Comparison of ENCODE assay signal across 11 cellular contexts in the genomic region with DNA sequence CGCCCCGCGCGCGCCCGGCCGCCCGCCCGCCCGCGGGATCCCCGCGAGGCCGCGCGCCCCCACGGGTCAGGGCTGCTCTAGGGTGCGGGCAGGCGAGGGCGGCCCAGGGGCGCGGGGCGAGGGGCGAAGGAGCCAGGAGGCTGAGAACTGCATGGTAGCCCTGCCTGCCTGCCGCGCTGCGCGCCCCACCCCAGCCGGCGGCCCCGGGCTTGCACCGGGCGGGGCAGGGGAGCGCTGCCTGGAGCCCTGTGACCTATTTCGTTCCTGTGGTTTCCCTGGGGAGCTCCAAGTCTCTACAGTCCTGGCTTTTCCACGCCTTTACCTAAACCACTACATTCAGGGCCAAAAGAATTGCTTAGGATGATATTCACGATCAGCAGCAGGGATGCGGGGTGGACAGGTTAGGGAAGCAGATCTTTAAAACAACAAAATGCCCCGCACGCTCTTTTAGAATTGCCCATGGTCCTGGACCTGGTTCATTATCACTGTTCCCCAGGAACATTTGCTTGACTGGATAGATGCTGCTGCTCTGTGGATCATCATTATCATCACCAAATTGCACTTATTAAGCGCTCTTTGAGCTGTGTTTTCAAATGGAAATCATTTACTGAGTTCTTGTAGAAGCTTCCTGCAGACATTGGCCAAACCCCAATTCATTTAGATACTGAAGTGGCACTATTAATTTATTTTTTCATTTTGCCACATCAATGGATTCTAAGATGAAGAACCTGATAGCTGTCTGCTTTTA. TPM values are rescaled to one million over a fixed set of nuclear protein-coding genes. Genes with fewer than 3 reads are reported as not detected.
A peak's percentile ranks its signal among the peaks of the same experiment; 100 is the strongest.
DNase-seq lines count a peak whose midpoint lies in the region; ATAC-seq, FAIRE-seq and TF ChIP-seq lines count a peak whose summit lies in the region.
"Had no signal": no experiment of that assay in that cellular context is flagged by ENCODE, and none has a peak within 500 bp of the region (broad histone marks: within the 10 kb centered on the region; RNA-seq: fewer than 3 reads in every experiment).

No MANE protein-coding gene starts in this region.

- H3K4me3 ChIP-seq in Panc1 (ENCODE audit: low read depth in 2 of 2, low read length in 2 of 2) (peak overlapping the region in 1 of 2 experiments; percentile 15; a peak in 2 of 4 replicates), gastroesophageal sphincter (peak overlapping the region in 1 of 2 donors; percentile 46), psoas muscle (peak overlapping the region; percentile 47)

- DNase-seq in NCI-H1694 treated with DMSO at 0.1 percent for 48 hours (lab: John Stamatoyannopoulos, UW) (peak; percentile 4), NCI-H1694 (lab: John Stamatoyannopoulos, UW) (no peak), Panc1 (ENCODE audit: low read depth, low spot score) (no peak), psoas muscle (no peak), pons (ENCODE audit: low spot score) (no peak), H54 (ENCODE audit: insufficient read length, low spot score) (no peak), SIG-M5 (lab: John Stamatoyannopoulos, UW) (no peak)
- DNase-seq: ACHN, amniotic stem cell had no signal

- H3K4me1 ChIP-seq in Panc1 (ENCODE audit: control insufficient read depth, insufficient read depth, low read length) (no peaks in the 10 kb centered on the region; the same call in 1 of the 2 replicates), gastroesophageal sphincter (peaks cover 0 to 18% (median 10%) of the 10 kb centered on the region in 3 donors), psoas muscle (no peaks in the 10 kb centered on the region)

- CTCF ChIA-PET in Panc1 (lab: Charles Lee) = no interaction called here

- no peak for FAIRE-seq in H54 (lab: Jason Lieb, UNC)

- TF ChIP-seq POLR2A in gastroesophageal sphincter (IDR thresholded peaks at IDR 0.05) = no peak
- no peak for TF ChIP-seq POLR2A in H54 (IDR thresholded peaks at IDR 0.05; ENCODE audit: low read depth, low read length)

- peak; percentile 64; the same call in 1 of the 2 replicates for ATAC-seq in Panc1
- peak; percentile 28 for ATAC-seq in gastroesophageal sphincter
- ATAC-seq in psoas muscle = no peak

- H3K36me3 ChIP-seq in Panc1 (ENCODE audit: control insufficient read depth, insufficient read depth, low read length) (no peaks in the 10 kb centered on the region), gastroesophageal sphincter (no peaks in the 10 kb centered on the region), psoas muscle (ENCODE audit: insufficient read depth in 1 of 2, low read depth in 1 of 2) (no peaks in the 10 kb centered on the region)

- H3K9me3 ChIP-seq in Panc1 (ENCODE audit: control insufficient read depth, insufficient read depth, low read depth, low read length) (no peaks in the 10 kb centered on the region), gastroesophageal sphincter (no peaks in the 10 kb centered on the region), psoas muscle (no peaks in the 10 kb centered on the region)

- H3K27me3 ChIP-seq in Panc1 (ENCODE audit: control insufficient read depth, insufficient read depth, low read length) (peaks cover 19% of the 10 kb centered on the region), gastroesophageal sphincter (peaks cover 94% of the 10 kb centered on the region), psoas muscle (ENCODE audit: insufficient read depth in 3 of 3, low read length in 2 of 3) (peaks cover 0 to 72% (median 13%) of the 10 kb centered on the region in 3 donors)

- BruUV-seq in Panc1 (replicated peaks; lab: Mats Ljungman, UMichigan) = no TSS peak

- TF ChIP-seq EP300 in gastroesophageal sphincter (IDR thresholded peaks at IDR 0.05) = no peak

- H3K27ac ChIP-seq in Panc1 (ENCODE audit: low read length) (no peak overlapping the region), gastroesophageal sphincter (no peak overlapping the region), psoas muscle (no peak overlapping the region)

- whole genome bisulfite sequencing in gastroesophageal sphincter (ENCODE audit: low coverage in 1 of 2), 2 donors = 33 to 57% methylated on average over 4 to 5 of the region's 41 CpGs
- WGBS in psoas muscle, 3 donors = 10 to 19% (median 15%) methylated on average over 18 to 40 of the region's 41 CpGs

- intact Hi-C loops in Panc1 (cut with micrococcal nuclease; ENCODE audit: unreplicated experiment) = no loop called here
- intact Hi-C loops in psoas muscle (cut with DNase I) = no loop called here

- TF ChIP-seq CTCF in Panc1 (IDR thresholded peaks at IDR 0.05) (no peak), gastroesophageal sphincter (IDR thresholded peaks at IDR 0.05) (no peak), psoas muscle (IDR thresholded peaks at IDR 0.05) (no peak)

- POLR2A ChIA-PET in Panc1 (lab: Charles Lee) = no interaction called here

- in situ Hi-C loops in Panc1 (cut with HindIII; ENCODE audit: low pct_unique_long_range_greater_than_20kb, low sequenced_read_pairs) = no loop called here

RNA-seq across cellular contexts. Expression of gene GPR12, which starts 0.4 kb away (rescaled TPM):
- total RNA-seq in Panc1 (2021; ENCODE audit: unreplicated experiment) = not detected
- polyA plus RNA-seq in Panc1 (2012; ENCODE audit: insufficient read length) = not detected
- total RNA-seq in gastroesophageal sphincter = under 1 TPM in 1 of 4 donors, not detected in 3; 0.50 TPM
- total RNA-seq in psoas muscle = under 1 TPM in 2 of 4 donors, not detected in 2; 0.10 to 0.17 TPM
- under 1 TPM; 0.01 to 0.08 (median 0.04) TPM for polyA plus RNA-seq in psoas muscle
- total RNA-seq: myocyte had no signal

Comparison
In these comparisons a context has a peak if more than half of its experiments do, and no peak if none do; other contexts are left out.
1. ATAC-seq: peak in Panc1 (single experiment) and gastroesophageal sphincter (single experiment); none in psoas muscle (0 of 4).